In genomic region chr20:48339986-48340884, GRCh38 we compare ENCODE assay signal across 17 cellular contexts.
A peak's percentile ranks its signal among the peaks of the same experiment; 100 is the strongest.
DNase-seq lines count a peak whose midpoint lies in the region; ATAC-seq and TF ChIP-seq lines count a peak whose summit lies in the region.
"Had no signal": no experiment of that assay in that cellular context is flagged by ENCODE, and none has a peak within 500 bp of the region (broad histone marks: within the 10 kb centered on the region; RNA-seq: fewer than 3 reads in every experiment).

No MANE protein-coding gene starts in this region.

- no peak overlapping the region for H2BK5ac ChIP-seq in neuronal stem cell (ENCODE audit: low read length)

- no peak overlapping the region for H2BK12ac ChIP-seq in neuronal stem cell (ENCODE audit: low read length)

- H3K36me3 ChIP-seq in GM06990 (ENCODE audit: control insufficient read depth, insufficient read depth, low read length) (no peaks in the 10 kb centered on the region), RWPE2 (ENCODE audit: low read depth) (no peaks in the 10 kb centered on the region), neuronal stem cell (replicated peaks in 1 of 2; ENCODE audit: control insufficient read depth in 2 of 2, insufficient read depth in 2 of 2, low read length in 2 of 2) (no peaks in the 10 kb centered on the region)
- H3K36me3 ChIP-seq: gastroesophageal sphincter had no signal

- no peak overlapping the region for H3K27ac ChIP-seq in RWPE2 (ENCODE audit: poor library complexity, severe bottlenecking)
- no peak overlapping the region for H3K27ac ChIP-seq in neuronal stem cell (replicated peaks; ENCODE audit: low read length)
- H3K27ac ChIP-seq: epithelial cell of prostate had no signal

- H3K18ac ChIP-seq in neuronal stem cell (ENCODE audit: low read length), result peak overlapping the region; percentile 73

- H2BK120ac ChIP-seq in neuronal stem cell (ENCODE audit: low read depth, low read length), result no peak overlapping the region

- no peak overlapping the region for H3K4ac ChIP-seq in neuronal stem cell (ENCODE audit: low read length)

- H3K9me3 ChIP-seq in RWPE2 (ENCODE audit: severe bottlenecking), result no peaks in the 10 kb centered on the region
- no peaks in the 10 kb centered on the region for H3K9me3 ChIP-seq in neuronal stem cell (replicated peaks in 1 of 2; ENCODE audit: control insufficient read depth in 2 of 2, insufficient read depth in 1 of 2, low read depth in 1 of 2, low read length in 2 of 2)
- H3K9me3 ChIP-seq: gastroesophageal sphincter had no signal

- peak overlapping the region; percentile 22 for H3K9ac ChIP-seq in neuronal stem cell (ENCODE audit: low read depth, low read length, poor library complexity)

- H3K27me3 ChIP-seq in GM06990 (replicated peaks; ENCODE audit: control insufficient read depth, insufficient read depth, low read length) (no peaks in the 10 kb centered on the region), RWPE2 (ENCODE audit: insufficient read depth, poor library complexity, severe bottlenecking) (peaks cover 2% of the 10 kb centered on the region), neuronal stem cell (ENCODE audit: control insufficient read depth in 3 of 3, insufficient read depth in 3 of 3, low read depth in 1 of 3, low read length in 3 of 3) (peaks cover 0 to 14% (median 0%) of the 10 kb centered on the region in 3 experiments)
- H3K27me3 ChIP-seq: gastroesophageal sphincter had no signal

- ATAC-seq in RWPE2 (ENCODE audit: low read depth) (peak; percentile 7; the same call in 1 of the 3 replicates), GM18861 (IDR thresholded peaks at IDR 0.05; ENCODE audit: unreplicated experiment) (no peak), GM21786 (IDR thresholded peaks at IDR 0.05; ENCODE audit: unreplicated experiment) (no peak), GM18907 (IDR thresholded peaks at IDR 0.05; ENCODE audit: unreplicated experiment) (no peak)
- ATAC-seq: K562, left colon had no signal

- H4K8ac ChIP-seq in neuronal stem cell (ENCODE audit: low read depth, low read length), result no peak overlapping the region

- H3K23ac ChIP-seq in neuronal stem cell (ENCODE audit: low read depth, low read length, poor library complexity), result no peak overlapping the region

- TF ChIP-seq CTCF in GM06990 (IDR thresholded peaks at IDR 0.05; ENCODE audit: insufficient read depth, low read length, poor library complexity, severe bottlenecking), result no peak
- TF ChIP-seq CTCF in GM20000 (IDR thresholded peaks at IDR 0.05; ENCODE audit: extremely low read depth, missing control alignments), result no peak
- TF ChIP-seq CTCF in RWPE2 (IDR thresholded peaks at IDR 0.05; ENCODE audit: poor library complexity, severe bottlenecking), result no peak

- no peak overlapping the region for H3K4me2 ChIP-seq in neuronal stem cell (ENCODE audit: insufficient read depth, low read length, poor library complexity, severe bottlenecking)

- H3K14ac ChIP-seq in neuronal stem cell (ENCODE audit: low read length), result peak overlapping the region; percentile 26

- no CpG with 5 or more reads among the region's 17 CpGs for WGBS in neuronal stem cell (ENCODE audit: extremely low coverage in 2 of 2, insufficient read length in 2 of 2, insufficient replicate concordance in 1 of 2), 2 donors

- H2AFZ ChIP-seq in neuronal stem cell (ENCODE audit: low read length), result no peak overlapping the region

- H2AK5ac ChIP-seq in neuronal stem cell (ENCODE audit: low read depth, low read length), result peak overlapping the region; percentile 80

- H3K79me1 ChIP-seq in neuronal stem cell (ENCODE audit: low read depth, low read length), result no peaks in the 10 kb centered on the region

- DNase-seq in GM06990 (ENCODE audit: extremely low read depth, insufficient read length) (peak; percentile 71), GM20000 (ENCODE audit: low spot score) (peak; percentile 51), RWPE2 (ENCODE audit: low spot score) (no peak), neuronal stem cell (ENCODE audit: low spot score) (no peak), DMS79 (lab: John Stamatoyannopoulos, UW) (no peak)
- DNase-seq: activated CD4-positive, CD25-positive, alpha-beta regulatory T cell; left colon; NCI-H1048; NCI-H2107; right cardiac atrium; stimulated activated CD4-positive, alpha-beta T cell treated with anti-CD3 and anti-CD28 coated beads, Interleukin-1b, Interleukin-23, amount 100 ng/mL, for 48 hours had no signal

- no peak overlapping the region for H2BK15ac ChIP-seq in neuronal stem cell (ENCODE audit: low read length)

- H4K91ac ChIP-seq in neuronal stem cell (ENCODE audit: low read depth, low read length, poor library complexity), result no peak overlapping the region

- H3K4me1 ChIP-seq in RWPE2 (ENCODE audit: insufficient read depth, poor library complexity, severe bottlenecking), result peaks cover 5% of the 10 kb centered on the region
- peaks cover 0 to 2% of the 10 kb centered on the region in 2 donors for H3K4me1 ChIP-seq in neuronal stem cell (ENCODE audit: control insufficient read depth in 2 of 2, insufficient read depth in 1 of 2, low read depth in 1 of 2, low read length in 2 of 2)

- H3K4me3 ChIP-seq in GM06990 (replicated peaks; ENCODE audit: low read depth, low read length) (no peak overlapping the region), RWPE2 (ENCODE audit: severe bottlenecking) (no peak overlapping the region), neuronal stem cell (ENCODE audit: low read length in 2 of 2) (no peak overlapping the region)
- H3K4me3 ChIP-seq: K562 had no signal

Comparison
In these comparisons a context has a peak if more than half of its experiments do, and no peak if none do; other contexts are left out.
1. DNase-seq: peak in GM06990 (single experiment) and GM20000 (single experiment); none in RWPE2 (single experiment), neuronal stem cell (single experiment) and DMS79 (single experiment).